Comparison of ENCODE assay signal across 1 cellular context in genomic region chr20:45890997-45891983, GRCh38.
TF ChIP-seq lines count a peak whose summit lies in the region.

Gene CTSA (plus strand): TSS chr20:45891335. CDS start chr20:45891569, 234 bp downstream.
Gene NEURL2 (minus strand): TSS chr20:45891208. CDS start chr20:45890991, 217 bp downstream.

TF ChIP-seq in SK-N-SH treated with all-trans-retinoic acid at 6 μM for 48 hours, 23 proteins besides CTCF, POLR2A, EP300 and RAD21 (continued from another document):
- TF ChIP-seq PATZ1 (CRISPR knock-in tag; IDR thresholded peaks at IDR 0.05; ENCODE audit: borderline replicate concordance) = peak; percentile 78
